Comparison of ENCODE assay signal across 14 cellular contexts in genomic region chr14:21556378-21557083, GRCh38. TPM values are rescaled to one million over a fixed set of nuclear protein-coding genes. Genes with fewer than 3 reads are reported as not detected.
DNase-seq lines count a peak whose midpoint lies in the region; ATAC-seq and TF ChIP-seq lines count a peak whose summit lies in the region.
"Had no signal": no experiment of that assay in that cellular context is flagged by ENCODE, and none has a peak within 500 bp of the region (broad histone marks: within the 10 kb centered on the region; RNA-seq: fewer than 3 reads in every experiment).

No MANE protein-coding gene starts in this region.

- no peaks in the 10 kb centered on the region for H3K27me3 ChIP-seq in HUES6 (ENCODE audit: control insufficient read depth, insufficient read depth, low read length)
- H3K27me3 ChIP-seq in mesendoderm (ENCODE audit: insufficient read depth, low read length, poor library complexity) = no peaks in the 10 kb centered on the region
- H3K27me3 ChIP-seq in transverse colon = no peaks in the 10 kb centered on the region
- H3K27me3 ChIP-seq: SJSA1 had no signal

- DNase-seq in caudate nucleus (lab: John Stamatoyannopoulos, UW) = peak in 1 of 61 donors; percentile 2
- no peak for DNase-seq in mesendoderm
- DNase-seq in transverse colon = no peak
- no peak for DNase-seq in GOT3 (lab: John Stamatoyannopoulos, UW)
- DNase-seq: activated CD4-positive, alpha-beta T cell treated with anti-CD3 and anti-CD28 coated beads, Interleukin-2, amount 50 U/mL, for 1 hour; IMR-90; naive B cell had no signal

- peak overlapping the region; percentile 59 for H3K4ac ChIP-seq in mesendoderm (ENCODE audit: low read depth, low read length)

- H3K27ac ChIP-seq in HUES6 (ENCODE audit: low read depth, low read length) (peak overlapping the region; percentile 91), caudate nucleus (ENCODE audit: low read depth, low read length) (peak overlapping the region; percentile 67), mesendoderm (ENCODE audit: low read depth, low read length) (peak overlapping the region; percentile 85), transverse colon (peak overlapping the region; percentile 54 to 79 (median 61))
- H3K27ac ChIP-seq: SJSA1 had no signal

- H2BK120ac ChIP-seq in mesendoderm (ENCODE audit: low read depth, low read length) = no peak overlapping the region

- intact Hi-C loops in transverse colon (cut with DNase I; ENCODE audit: low total_unique reads) = loop anchor here (5.0 kb wide), 2 partner anchors 99 to 874 kb away; partner anchors contain the start of genes CHD8 and RNASE4

- no peak for TF ChIP-seq POLR2A in transverse colon (IDR thresholded peaks at IDR 0.05)

- no peak overlapping the region for H3K18ac ChIP-seq in mesendoderm (ENCODE audit: low read length)

- no peak overlapping the region for H4K5ac ChIP-seq in mesendoderm (ENCODE audit: low read length)

- H3K79me2 ChIP-seq in mesendoderm (ENCODE audit: control insufficient read depth, insufficient read depth, low read length) = no peaks in the 10 kb centered on the region

- peaks cover 27% of the 10 kb centered on the region for H3K4me1 ChIP-seq in HUES6 (ENCODE audit: control insufficient read depth, insufficient read depth, low read length)
- no peaks in the 10 kb centered on the region for H3K4me1 ChIP-seq in mesendoderm (ENCODE audit: control insufficient read depth, low read depth, low read length)
- peaks cover 0 to 9% (median 5%) of the 10 kb centered on the region in 4 donors for H3K4me1 ChIP-seq in transverse colon
- H3K4me1 ChIP-seq: SJSA1 had no signal

- no peak overlapping the region for H2AK5ac ChIP-seq in mesendoderm (ENCODE audit: low read length)

- no peak for ATAC-seq in GM18858 (IDR thresholded peaks at IDR 0.05; ENCODE audit: unreplicated experiment)
- ATAC-seq in GM19467 (IDR thresholded peaks at IDR 0.05; ENCODE audit: unreplicated experiment) = no peak

- in situ Hi-C loops in transverse colon (cut with MboI; ENCODE audit: low pct_ligation_motif_present in 1 of 4, low pct_unique_long_range_greater_than_20kb in 1 of 4, low sequenced_read_pairs in 3 of 4) = no loop called here

- H3K9ac ChIP-seq in HUES6 (ENCODE audit: low read length) (peak overlapping the region; percentile 61), mesendoderm (ENCODE audit: low read length) (no peak overlapping the region)

- no CpG with 5 or more reads among the region's 5 CpGs for WGBS in mesendoderm (ENCODE audit: extremely low coverage, insufficient coverage, low lambda C conversion rate)
- WGBS in transverse colon (ENCODE audit: low coverage in 1 of 2), 2 donors = 66 to 67% methylated on average over 5 of the region's 5 CpGs

- H3K56ac ChIP-seq in mesendoderm (ENCODE audit: low read length) = peak overlapping the region; percentile 71

- peak overlapping the region; percentile 14; the same call in 1 of the 2 replicates for H3K4me3 ChIP-seq in HUES6 (ENCODE audit: low read depth, low read length)
- H3K4me3 ChIP-seq in mesendoderm (ENCODE audit: low read length) = no peak overlapping the region
- H3K4me3 ChIP-seq in transverse colon = no peak overlapping the region
- H3K4me3 ChIP-seq: SJSA1 had no signal

- H3K9me3 ChIP-seq in HUES6 (ENCODE audit: control insufficient read depth, insufficient read depth, low read depth, low read length) = no peaks in the 10 kb centered on the region
- no peaks in the 10 kb centered on the region for H3K9me3 ChIP-seq in transverse colon
- H3K9me3 ChIP-seq: SJSA1 had no signal

- no peak for TF ChIP-seq CTCF in transverse colon (IDR thresholded peaks at IDR 0.05)

- H3K79me1 ChIP-seq in mesendoderm (ENCODE audit: low read length) = no peaks in the 10 kb centered on the region

- no peak for TF ChIP-seq EP300 in transverse colon (IDR thresholded peaks at IDR 0.05; ENCODE audit: low read depth)

- H3K36me3 ChIP-seq in HUES6 (ENCODE audit: control insufficient read depth, insufficient read depth, low read length) (no peaks in the 10 kb centered on the region), mesendoderm (ENCODE audit: control insufficient read depth, insufficient read depth, low read length) (no peaks in the 10 kb centered on the region), transverse colon (no peaks in the 10 kb centered on the region)
- H3K36me3 ChIP-seq: SJSA1 had no signal

- H3K4me2 ChIP-seq in mesendoderm (ENCODE audit: low read length) = no peak overlapping the region

- H3K23ac ChIP-seq in mesendoderm (ENCODE audit: low read length) = no peak overlapping the region

- no peak overlapping the region for H4K8ac ChIP-seq in mesendoderm (ENCODE audit: low read depth, low read length)

- H2BK15ac ChIP-seq in mesendoderm (replicated peaks; ENCODE audit: low read depth) = peak overlapping the region; percentile 47

- H2BK5ac ChIP-seq in mesendoderm (ENCODE audit: low read length) = no peak overlapping the region

RNA-seq across cellular contexts. Expression of gene OR10G3, which starts 23.3 kb away (rescaled TPM):
- not detected for polyA plus RNA-seq in mesendoderm (2013, experiment 1 of 2)
- not detected for polyA plus RNA-seq in mesendoderm (2013, experiment 2 of 2)
- total RNA-seq in transverse colon = not detected
- total RNA-seq: endothelial cell of umbilical vein, IMR-90, renal cortical epithelial cell, SJSA1 had no signal
- polyA plus RNA-seq: endothelial cell of umbilical vein, IMR-90, keratinocyte had no signal

RNA-seq across cellular contexts. Expression of gene SALL2, which starts 30.4 kb away (rescaled TPM):
- 101 TPM for polyA plus RNA-seq in mesendoderm (2013, experiment 1 of 2)
- 101 TPM for polyA plus RNA-seq in mesendoderm (2013, experiment 2 of 2)
- total RNA-seq in transverse colon = 10 to 100 TPM in 1 of 4 donors, 1 to 10 TPM in 3; 2.2 to 36.3 (median 4.2) TPM

RNA-seq across cellular contexts. Expression of gene METTL3, which starts 45.4 kb away (rescaled TPM):
- 52.9 TPM for polyA plus RNA-seq in mesendoderm (2013, experiment 1 of 2)
- 52.6 TPM for polyA plus RNA-seq in mesendoderm (2013, experiment 2 of 2)
- 10 to 100 TPM; 20.2 to 41.9 (median 29.5) TPM for total RNA-seq in transverse colon
